Comparison of ENCODE assay signal across 18 cellular contexts in genomic region chr17:4872786-4873185, GRCh38. TPM values are rescaled to one million over a fixed set of nuclear protein-coding genes. Genes with fewer than 3 reads are reported as not detected.
DNase-seq lines count a peak whose midpoint lies in the region; ATAC-seq, FAIRE-seq and TF ChIP-seq lines count a peak whose summit lies in the region.
"Had no signal": no experiment of that assay in that cellular context is flagged by ENCODE, and none has a peak within 500 bp of the region (broad histone marks: within the 10 kb centered on the region; RNA-seq: fewer than 3 reads in every experiment).

No MANE protein-coding gene starts in this region.

- TF ChIP-seq POLR2A in endothelial cell of umbilical vein (IDR thresholded peaks at IDR 0.05; ENCODE audit: low read depth, low read length) = no peak

- H3K27me3 ChIP-seq in GM23338 (ENCODE audit: insufficient read depth) = no peaks in the 10 kb centered on the region
- no peaks in the 10 kb centered on the region for H3K27me3 ChIP-seq in endothelial cell of umbilical vein (ENCODE audit: control insufficient read depth in 2 of 2, insufficient read depth in 2 of 2, low read length in 2 of 2)
- H3K27me3 ChIP-seq in foreskin keratinocyte = no peaks in the 10 kb centered on the region
- H3K27me3 ChIP-seq: pancreas had no signal

- H3K9me3 Mint-ChIP-seq in GM23338 (no peaks in the 10 kb centered on the region), nephron (no peaks in the 10 kb centered on the region)
- H3K9me3 Mint-ChIP-seq: activated B cell treated with CpG ODN at 0.5 μM for 24 hours, T-cell had no signal

- no peak overlapping the region for H2AFZ ChIP-seq in GM23338
- no peak overlapping the region for H2AFZ ChIP-seq in endothelial cell of umbilical vein (ENCODE audit: low read depth, low read length)

- dilution Hi-C loops in endothelial cell of umbilical vein (cut with MboI; ENCODE audit: extremely low pct_ligation_motif_present, low sequenced_read_pairs) = no loop called here

- no peaks in the 10 kb centered on the region for H3K9me2 ChIP-seq in GM23338 (ENCODE audit: insufficient read depth)

- CTCF ChIA-PET in endothelial cell of umbilical vein (lab: Charles Lee) = interaction anchor here (1.0 to 1.7 kb wide), 4 partner anchors 9 to 83 kb away, joined by 3 to 9 read pairs (median 5); no protein-coding TSS in a partner anchor

- H3K36me3 Mint-ChIP-seq in GM23338 (ENCODE audit: low read depth) (peaks cover 2% of the 10 kb centered on the region; the same call in 2 of the 3 replicates), nephron (ENCODE audit: low read depth) (peaks cover 19% of the 10 kb centered on the region)

- H3K27ac ChIP-seq in GM23338 (ENCODE audit: low read depth) = peak overlapping the region; percentile 75; the same call in 1 of the 2 replicates
- no peak overlapping the region for H3K27ac ChIP-seq in endothelial cell of umbilical vein (ENCODE audit: insufficient read depth, low read depth, low read length)
- H3K27ac ChIP-seq in foreskin keratinocyte = no peak overlapping the region

- intact Hi-C loops in endothelial cell of umbilical vein (cut with micrococcal nuclease) = no loop called here

- no TSS peak for BruUV-seq in endothelial cell of umbilical vein (replicated peaks; lab: Mats Ljungman, UMichigan)

- H3K9ac ChIP-seq in endothelial cell of umbilical vein (replicated peaks; ENCODE audit: extremely low read depth, insufficient read depth, low read length) = no peak overlapping the region

- H4K20me1 ChIP-seq in GM23338 (replicated peaks; ENCODE audit: insufficient read depth) (peaks cover 3% of the 10 kb centered on the region; the same call in 1 of the 2 replicates), endothelial cell of umbilical vein (replicated peaks; ENCODE audit: control insufficient read depth, extremely low read depth, insufficient read depth, low read length) (no peaks in the 10 kb centered on the region)

- POLR2A ChIA-PET in endothelial cell of umbilical vein (lab: Charles Lee) = interaction anchor here (0.6 kb wide), 2 partner anchors 16 to 96 kb away, joined by 4 to 5 read pairs; no protein-coding TSS in a partner anchor

- peak; percentile 80 for ATAC-seq in GM23338
- no peak for ATAC-seq in foreskin keratinocyte
- no peak for ATAC-seq in HG03135 (IDR thresholded peaks at IDR 0.05; ENCODE audit: unreplicated experiment)
- ATAC-seq: stimulated activated naive CD8-positive, alpha-beta T cell treated with anti-CD3 and anti-CD28 coated beads, Interleukin-15, Interleukin-2, amounts not matched to agents 100 U/mL and 50 U/mL, for 24 hours; T-cell had no signal

- DNase-seq in Ammon's horn (ENCODE audit: low spot score) = peak; percentile 80
- DNase-seq in GM23338 (ENCODE audit: low spot score) = no peak
- peak; percentile 75 for DNase-seq in endothelial cell of umbilical vein (ENCODE audit: low read depth, low spot score)
- DNase-seq in foreskin keratinocyte = no peak
- no peak for DNase-seq in KG1 (lab: John Stamatoyannopoulos, UW)
- DNase-seq in dedifferentiated amniotic fluid mesenchymal stem cell (ENCODE audit: extremely low spot score) = no peak
- DNase-seq: activated B cell treated with CpG ODN at 0.5 μM for 24 hours; KBM-7; mesendoderm; NCI-H1105 treated with DMSO at 0.1 percent for 48 hours; NCI-H226; pancreas; stimulated activated naive CD8-positive, alpha-beta T cell treated with anti-CD3 and anti-CD28 coated beads, Interleukin-15, Interleukin-2, amounts not matched to agents 100 U/mL and 50 U/mL, for 24 hours; T-cell had no signal

- H3K4me1 Mint-ChIP-seq in GM23338 (peaks cover 6% of the 10 kb centered on the region), nephron (peaks cover 31% of the 10 kb centered on the region)
- H3K4me1 Mint-ChIP-seq: activated B cell treated with CpG ODN at 0.5 μM for 24 hours had no signal

- H3K4me3 ChIP-seq in GM23338 = no peak overlapping the region
- H3K4me3 ChIP-seq in endothelial cell of umbilical vein (replicated peaks in 1 of 3; ENCODE audit: insufficient read depth in 1 of 3, low read depth in 1 of 3, low read length in 3 of 3) = no peak overlapping the region
- H3K4me3 ChIP-seq: pancreas had no signal

- peaks cover 4% of the 10 kb centered on the region for H3K27me3 Mint-ChIP-seq in GM23338 (ENCODE audit: insufficient read depth, low read depth, poor library complexity)
- no peaks in the 10 kb centered on the region for H3K27me3 Mint-ChIP-seq in nephron (ENCODE audit: low read depth)
- H3K27me3 Mint-ChIP-seq: activated B cell treated with CpG ODN at 0.5 μM for 24 hours, T-cell had no signal

- H3K4me3 Mint-ChIP-seq in GM23338 (no peak overlapping the region; the same call in 2 of the 3 replicates), nephron (peak overlapping the region in 1 of 3 experiments; percentile 1)
- H3K4me3 Mint-ChIP-seq: activated B cell treated with CpG ODN at 0.5 μM for 24 hours, T-cell had no signal

- peaks cover 3% of the 10 kb centered on the region; the same call in 1 of the 2 replicates for H3K4me1 ChIP-seq in GM23338 (ENCODE audit: insufficient read depth)
- peaks cover 7% of the 10 kb centered on the region for H3K4me1 ChIP-seq in endothelial cell of umbilical vein (ENCODE audit: control insufficient read depth, extremely low read depth, insufficient read depth, low read length)
- peaks cover 10% of the 10 kb centered on the region for H3K4me1 ChIP-seq in foreskin keratinocyte
- H3K4me1 ChIP-seq: pancreas had no signal

- TF ChIP-seq CTCF in GM23338 (conservative IDR thresholded peaks at IDR 0.05; ENCODE audit: low read depth in 2 of 2) = no peak
- TF ChIP-seq CTCF in endothelial cell of umbilical vein (IDR thresholded peaks at IDR 0.05; ENCODE audit: extremely low read depth in 1 of 2, insufficient read depth in 1 of 2, low read depth in 1 of 2, low read length in 2 of 2) = no peak
- TF ChIP-seq CTCF in nephron (IDR thresholded peaks at IDR 0.05; ENCODE audit: unreplicated experiment in 3 of 3) = no peak
- no peak for TF ChIP-seq CTCF in foreskin keratinocyte (conservative IDR thresholded peaks at IDR 0.05)

- H3K9me3 ChIP-seq in endothelial cell of umbilical vein (replicated peaks; ENCODE audit: control insufficient read depth, insufficient read depth, low read length) = no peaks in the 10 kb centered on the region
- H3K9me3 ChIP-seq: pancreas had no signal

- H3K4me2 ChIP-seq in GM23338 (no peak overlapping the region; the same call in 1 of the 2 replicates), endothelial cell of umbilical vein (ENCODE audit: insufficient read depth, low read length) (peak overlapping the region; percentile 13)

- no peaks in the 10 kb centered on the region for H3K9me1 ChIP-seq in endothelial cell of umbilical vein (replicated peaks; ENCODE audit: control insufficient read depth, extremely low read depth, insufficient read depth, low read length)

- H3K79me2 ChIP-seq in GM23338 (replicated peaks; ENCODE audit: insufficient read depth) (0 out of 2 replicates have a peak, but pooled peaks cover 4% of the 10 kb centered on the region), endothelial cell of umbilical vein (ENCODE audit: control insufficient read depth, insufficient read depth, low read length) (peaks cover 4% of the 10 kb centered on the region)

- H3K36me3 ChIP-seq in GM23338 (ENCODE audit: insufficient read depth) (no peaks in the 10 kb centered on the region), endothelial cell of umbilical vein (ENCODE audit: control insufficient read depth in 2 of 2, extremely low read depth in 1 of 2, insufficient read depth in 2 of 2, low read length in 2 of 2) (no peaks in the 10 kb centered on the region)
- H3K36me3 ChIP-seq: pancreas had no signal

- H3F3A ChIP-seq in GM23338 (replicated peaks; ENCODE audit: low read depth) = 0 out of 2 replicates have a peak, but pooled peaks cover 6% of the 10 kb centered on the region

- H3K27ac Mint-ChIP-seq in GM23338 (peak overlapping the region; percentile 10; the same call in 1 of the 2 replicates), nephron (peak overlapping the region; percentile 0 to 84 (median 79))
- H3K27ac Mint-ChIP-seq: activated B cell treated with CpG ODN at 0.5 μM for 24 hours, T-cell had no signal

- peak; percentile 71 for FAIRE-seq in endothelial cell of umbilical vein (lab: Jason Lieb, UNC)

RNA-seq across cellular contexts. Expression of gene C17orf107, which starts 26.6 kb away (rescaled TPM):
- 3.6 and 5.9 TPM in 2 replicates for total RNA-seq in GM23338 (2014; rRNA removed; shearing (Covaris generic))
- polyA plus RNA-seq in GM23338 (2016; fragmentation: Nextera tagmentation; extraction: Ambion mirVana) = 0.78 and 1.9 TPM in 2 replicates
- 1.0 and 1.5 TPM in 2 replicates for total RNA-seq in endothelial cell of umbilical vein
- 0.68 and 0.86 TPM in 2 replicates for polyA plus RNA-seq in endothelial cell of umbilical vein
- 0.36 and 0.62 TPM in 2 replicates for polyA plus RNA-seq in endothelial cell of umbilical vein (2011; cell fraction: cytosol; rRNA removed)
- polyA plus RNA-seq in endothelial cell of umbilical vein (2011; cell fraction: nucleus; rRNA removed) = 0.75 and 1.3 TPM in 2 replicates
- 0.39 and 1.6 TPM in 2 replicates for polyA plus RNA-seq in endothelial cell of umbilical vein (2012)
- 0.75 and 1.1 TPM in 2 replicates for polyA minus RNA-seq in endothelial cell of umbilical vein
- polyA minus RNA-seq in endothelial cell of umbilical vein (2011; cell fraction: cytosol; rRNA and poly(A)+ RNA removed) = not detected
- polyA minus RNA-seq in endothelial cell of umbilical vein (2011; cell fraction: nucleus; rRNA and poly(A)+ RNA removed) = 1.3 and 3.8 TPM in 2 replicates
- total RNA-seq in foreskin keratinocyte = 0.78 and 1.7 TPM in 2 replicates
- 0.38 and 0.91 TPM in 2 replicates for polyA plus RNA-seq in foreskin keratinocyte

RNA-seq across cellular contexts. Expression of gene CHRNE, which starts 30.1 kb away (rescaled TPM):
- total RNA-seq in GM23338 (2014; rRNA removed; shearing (Covaris generic)) = 0.23 and 1.2 TPM in 2 replicates
- polyA plus RNA-seq in GM23338 (2016; fragmentation: Nextera tagmentation; extraction: Ambion mirVana) = 0.24 and 0.50 TPM in 2 replicates
- 0.76 and 0.84 TPM in 2 replicates for total RNA-seq in endothelial cell of umbilical vein
- 1.1 and 1.3 TPM in 2 replicates for polyA plus RNA-seq in endothelial cell of umbilical vein
- 0.50 and 0.66 TPM in 2 replicates for polyA plus RNA-seq in endothelial cell of umbilical vein (2011; cell fraction: cytosol; rRNA removed)
- 0.53 and 0.66 TPM in 2 replicates for polyA plus RNA-seq in endothelial cell of umbilical vein (2011; cell fraction: nucleus; rRNA removed)
- polyA plus RNA-seq in endothelial cell of umbilical vein (2012) = 1.0 and 2.5 TPM in 2 replicates
- 0.38 and 1.4 TPM in 2 replicates for polyA minus RNA-seq in endothelial cell of umbilical vein
- not detected for polyA minus RNA-seq in endothelial cell of umbilical vein (2011; cell fraction: cytosol; rRNA and poly(A)+ RNA removed)
- polyA minus RNA-seq in endothelial cell of umbilical vein (2011; cell fraction: nucleus; rRNA and poly(A)+ RNA removed) = 0.53 and 0.72 TPM in 2 replicates
- total RNA-seq in foreskin keratinocyte = not detected in 2 replicates
- 0.04 and 0.06 TPM in 2 replicates for polyA plus RNA-seq in foreskin keratinocyte
- total RNA-seq: RPMI7951 had no signal

RNA-seq across cellular contexts. Expression of gene MINK1, which starts 39.6 kb away (rescaled TPM):
- total RNA-seq in GM23338 (2014; rRNA removed; shearing (Covaris generic)) = 42.1 and 54.9 TPM in 2 replicates
- 17.3 and 19.4 TPM in 2 replicates for polyA plus RNA-seq in GM23338 (2016; fragmentation: Nextera tagmentation; extraction: Ambion mirVana)
- total RNA-seq in endothelial cell of umbilical vein = 87.5 and 89.4 TPM in 2 replicates
- 46.8 and 53.6 TPM in 2 replicates for polyA plus RNA-seq in endothelial cell of umbilical vein
- 30.3 and 33.3 TPM in 2 replicates for polyA plus RNA-seq in endothelial cell of umbilical vein (2011; cell fraction: cytosol; rRNA removed)
- polyA plus RNA-seq in endothelial cell of umbilical vein (2011; cell fraction: nucleus; rRNA removed) = 395 and 448 TPM in 2 replicates
- 63.3 and 70.6 TPM in 2 replicates for polyA plus RNA-seq in endothelial cell of umbilical vein (2012)
- 70.9 and 76.1 TPM in 2 replicates for polyA minus RNA-seq in endothelial cell of umbilical vein
- polyA minus RNA-seq in endothelial cell of umbilical vein (2011; cell fraction: cytosol; rRNA and poly(A)+ RNA removed) = 20.4 TPM
- 62.5 and 85.1 TPM in 2 replicates for polyA minus RNA-seq in endothelial cell of umbilical vein (2011; cell fraction: nucleus; rRNA and poly(A)+ RNA removed)
- total RNA-seq in foreskin keratinocyte = 81.5 and 85.5 TPM in 2 replicates
- polyA plus RNA-seq in foreskin keratinocyte = 51.5 and 53.7 TPM in 2 replicates

RNA-seq across cellular contexts. Expression of gene GP1BA, which starts 59.3 kb away (rescaled TPM):
- total RNA-seq in GM23338 (2014; rRNA removed; shearing (Covaris generic)) = not detected in 2 replicates
- polyA plus RNA-seq in GM23338 (2016; fragmentation: Nextera tagmentation; extraction: Ambion mirVana) (0.14 and 0.24 TPM in 2 replicates), endothelial cell of umbilical vein (not detected in 2 replicates), foreskin keratinocyte (not detected in 2 replicates)
- total RNA-seq in endothelial cell of umbilical vein (not detected in 2 replicates), foreskin keratinocyte (not detected in 2 replicates)
- polyA plus RNA-seq in endothelial cell of umbilical vein (2011; cell fraction: cytosol; rRNA removed) = not detected in 2 replicates
- polyA plus RNA-seq in endothelial cell of umbilical vein (2011; cell fraction: nucleus; rRNA removed) = not detected in 2 replicates
- polyA plus RNA-seq in endothelial cell of umbilical vein (2012) = 0.35 and 0.70 TPM in 2 replicates
- polyA minus RNA-seq in endothelial cell of umbilical vein = not detected in 2 replicates
- not detected for polyA minus RNA-seq in endothelial cell of umbilical vein (2011; cell fraction: cytosol; rRNA and poly(A)+ RNA removed)
- not detected in 2 replicates for polyA minus RNA-seq in endothelial cell of umbilical vein (2011; cell fraction: nucleus; rRNA and poly(A)+ RNA removed)
- total RNA-seq: activated B cell treated with CpG ODN at 0.5 μM for 24 hours, fibroblast of lung, RPMI7951 had no signal
- polyA plus RNA-seq: fibroblast of lung had no signal

Comparison
In these comparisons a context has a peak if more than half of its experiments do, and no peak if none do; other contexts are left out.
1. DNase-seq: peak in Ammon's horn (single experiment) and endothelial cell of umbilical vein (single experiment); none in GM23338 (single experiment), foreskin keratinocyte (0 of 2), KG1 (single experiment) and dedifferentiated amniotic fluid mesenchymal stem cell (single experiment).